Comparison of ENCODE assay signal across 8 cellular contexts in genomic region chr17:65123757-65124675, GRCh38. TPM values are rescaled to one million over a fixed set of nuclear protein-coding genes. Genes with fewer than 3 reads are reported as not detected.
DNase-seq lines count a peak whose midpoint lies in the region; ATAC-seq and TF ChIP-seq lines count a peak whose summit lies in the region.

No MANE protein-coding gene starts in this region.

- DNase-seq in EH (ENCODE audit: low read depth) (peak; percentile 48), epithelial cell of proximal tubule (ENCODE audit: low read depth) (no peak), GM10248 (ENCODE audit: extremely low spot score) (no peak)
- DNase-seq in stimulated activated naive CD4-positive, alpha-beta T cell (lab: John Stamatoyannopoulos, UW) = no peak

- peak overlapping the region; percentile 73 for H2AFZ ChIP-seq in OCI-LY1 (ENCODE audit: low read length)
- peak overlapping the region; percentile 93 for H2AFZ ChIP-seq in parathyroid adenoma

- H3K4me2 ChIP-seq in OCI-LY1 (ENCODE audit: low read length) = peak overlapping the region; percentile 68
- peak overlapping the region; percentile 62 for H3K4me2 ChIP-seq in parathyroid adenoma (ENCODE audit: low read length)

- H3K9ac ChIP-seq in OCI-LY1 (ENCODE audit: low read length) (peak overlapping the region; percentile 75), parathyroid adenoma (no peak overlapping the region)

- H3K79me2 ChIP-seq in OCI-LY1 (ENCODE audit: insufficient read depth, low read length) (no peaks in the 10 kb centered on the region), parathyroid adenoma (no peaks in the 10 kb centered on the region)

- H3K4me1 ChIP-seq in OCI-LY1 (ENCODE audit: insufficient read depth, low read length, severe bottlenecking) (peaks cover 20% of the 10 kb centered on the region), parathyroid adenoma (peaks cover 3% of the 10 kb centered on the region)

- H3K9me3 ChIP-seq in OCI-LY1 (ENCODE audit: low read length) (no peaks in the 10 kb centered on the region), parathyroid adenoma (ENCODE audit: control insufficient read depth, low read length) (no peaks in the 10 kb centered on the region)

- ATAC-seq in GM21515 (IDR thresholded peaks at IDR 0.05; ENCODE audit: unreplicated experiment) = no peak
- ATAC-seq in HG03175 (IDR thresholded peaks at IDR 0.05; ENCODE audit: unreplicated experiment) = no peak

- CTCF ChIA-PET in GM10248 (lab: Yijun Ruan, JAX) = interaction anchor here (1.1 to 2.1 kb wide), 4 partner anchors 11 to 24 kb away, joined by 3 to 10 read pairs (median 8); partner anchors contain the start of gene RGS9

- TF ChIP-seq CTCF in OCI-LY1 (IDR thresholded peaks at IDR 0.05; ENCODE audit: low read length) = no peak
- TF ChIP-seq CTCF in epithelial cell of proximal tubule (conservative IDR thresholded peaks at IDR 0.05; ENCODE audit: low read depth, low read length) = no peak
- no peak for TF ChIP-seq CTCF in parathyroid adenoma (IDR thresholded peaks at IDR 0.05)
- no peak for TF ChIP-seq CTCF in GM10248 (IDR thresholded peaks at IDR 0.05; ENCODE audit: control extremely low read depth, extremely low read depth, low read depth, missing control alignments)

- POLR2A ChIA-PET in GM10248 (lab: Yijun Ruan, JAX) = no interaction called here

- H3K36me3 ChIP-seq in OCI-LY1 (ENCODE audit: insufficient read depth, low read length) (no peaks in the 10 kb centered on the region), parathyroid adenoma (ENCODE audit: control insufficient read depth, insufficient read depth, low read length) (no peaks in the 10 kb centered on the region)

- no peak overlapping the region for H3K27ac ChIP-seq in OCI-LY1 (ENCODE audit: low read depth, low read length, poor library complexity, severe bottlenecking)
- H3K27ac ChIP-seq in parathyroid adenoma = peak overlapping the region; percentile 59

- H3K27me3 ChIP-seq in OCI-LY1 (ENCODE audit: insufficient read depth, low read length) (no peaks in the 10 kb centered on the region), parathyroid adenoma (ENCODE audit: control insufficient read depth, insufficient read depth, low read length) (no peaks in the 10 kb centered on the region)

- H4K20me1 ChIP-seq in OCI-LY1 (ENCODE audit: insufficient read depth, low read length) = no peaks in the 10 kb centered on the region

- H3K4me3 ChIP-seq in OCI-LY1 (ENCODE audit: low read depth, low read length, poor library complexity, severe bottlenecking) (peak overlapping the region; percentile 70), epithelial cell of proximal tubule (ENCODE audit: low read depth, low read length) (peak overlapping the region; percentile 91), parathyroid adenoma (ENCODE audit: low read depth, low read length) (peak overlapping the region; percentile 56)

- H3F3A ChIP-seq in OCI-LY1 (ENCODE audit: insufficient read depth, low read length) = no peaks in the 10 kb centered on the region

- no peaks in the 10 kb centered on the region for H3K9me2 ChIP-seq in OCI-LY1 (ENCODE audit: low read depth, low read length)

RNA-seq across cellular contexts. Expression of gene RGS9, which starts 13.2 kb away (rescaled TPM):
- total RNA-seq in epithelial cell of proximal tubule = 5.2 and 6.9 TPM in 2 replicates
